Comparison of ENCODE assay signal across 1 cellular context in genomic region chr1:232138044-232138443, GRCh38.
A peak's percentile ranks its signal among the peaks of the same experiment; 100 is the strongest.
TF ChIP-seq lines count a peak whose summit lies in the region.

No MANE protein-coding gene starts in this region.

TF ChIP-seq in GM23338, 12 proteins besides CTCF, POLR2A, EP300 and RAD21:
- no peak for TF ChIP-seq ZNF462 (CRISPR knock-in tag; IDR thresholded peaks at IDR 0.05)
- TF ChIP-seq EZH2phosphoT487 (IDR thresholded peaks at IDR 0.05; ENCODE audit: unreplicated experiment), result no peak
- TF ChIP-seq POLR2AphosphoS5 (IDR thresholded peaks at IDR 0.05; ENCODE audit: low read depth), result peak; percentile 42
- TF ChIP-seq ZNF114 (CRISPR knock-in tag; IDR thresholded peaks at IDR 0.05), result no peak
